ENCODE assay signal across 27 cellular contexts in the genomic region with DNA sequence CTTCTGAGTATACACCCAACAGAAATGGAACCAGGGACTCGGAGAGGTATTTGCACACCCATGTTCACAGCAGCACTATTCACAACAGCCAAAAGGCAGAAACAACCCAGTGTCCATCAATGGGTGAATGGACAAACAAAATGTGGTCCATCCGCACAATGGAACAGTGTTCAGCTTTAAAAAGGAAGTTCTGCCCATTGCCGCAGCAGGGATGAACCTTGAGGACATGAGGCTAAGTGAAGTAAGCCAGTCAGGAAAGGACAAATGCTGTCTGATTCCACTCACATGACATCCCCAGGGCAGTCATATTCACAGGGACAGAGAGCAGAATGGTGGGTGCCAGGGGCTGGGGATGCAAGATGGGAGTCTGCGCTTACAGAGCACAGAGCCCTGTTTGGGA. TPM values are rescaled to one million over a fixed set of nuclear protein-coding genes. Genes with fewer than 3 reads are reported as not detected.
DNase-seq lines count a peak whose midpoint lies in the region; ATAC-seq and TF ChIP-seq lines count a peak whose summit lies in the region.
"Had no signal": no experiment of that assay in that cellular context is flagged by ENCODE, and none has a peak within 500 bp of the region (broad histone marks: within the 10 kb centered on the region; RNA-seq: fewer than 3 reads in every experiment).

No MANE protein-coding gene starts in this region.

- H3K9me3 ChIP-seq in Loucy (ENCODE audit: insufficient read depth, low read depth, low read length) (no peaks in the 10 kb centered on the region), spleen (no peaks in the 10 kb centered on the region), psoas muscle (no peaks in the 10 kb centered on the region)
- H3K9me3 ChIP-seq: body of pancreas, left ventricle myocardium inferior, tibial artery had no signal

- peak overlapping the region; percentile 2 for H3K27ac Mint-ChIP-seq in T-helper 1 cell treated with Interleukin-12 subunit alpha and Interleukin-12 subunit beta and Interleukin-4 antibody, amounts not matched to agents 30 μg/mL and 1 μg/mL, for 36 hours
- H3K27ac Mint-ChIP-seq: mesothelial cell of epicardium had no signal

- H3K79me2 ChIP-seq in Loucy (ENCODE audit: insufficient read depth, low read length), result peaks cover 85% of the 10 kb centered on the region

- intact Hi-C loops in spleen (cut with DNase I; ENCODE audit: low total_unique reads), result no loop called here
- intact Hi-C loops in psoas muscle (cut with DNase I), result no loop called here

- no peaks in the 10 kb centered on the region for H3K9me2 ChIP-seq in Loucy (replicated peaks; ENCODE audit: low read depth, low read length)

- DNase-seq in T-helper 1 cell, result no peak
- DNase-seq in foreskin melanocyte, result peak; percentile 87
- no peak for DNase-seq in spleen
- no peak for DNase-seq in psoas muscle
- no peak for DNase-seq in SHP77 (lab: John Stamatoyannopoulos, UW)
- no peak for DNase-seq in middle frontal gyrus (ENCODE audit: extremely low spot score, low spot score)
- DNase-seq: body of pancreas; DMS53; effector CD4-positive, alpha-beta T cell; erythroblast; hippocampal formation; KG1; left ventricle myocardium inferior; NCI-H2171; NCI-H524; NK-92 treated with Interleukin-12 subunit alpha and Interleukin-12 subunit beta, amount 100 ng/mL, for 24 hours; PC-9; posterior cingulate gyrus; SHP77 treated with DMSO at 0.1 percent for 48 hours; stimulated activated naive CD8-positive, alpha-beta T cell treated with anti-CD3 and anti-CD28 coated beads, Interleukin-15, amount 100 ng/mL, for 72 hours; tibial artery had no signal

- H3K27me3 Mint-ChIP-seq in T-helper 1 cell treated with Interleukin-12 subunit alpha and Interleukin-12 subunit beta and Interleukin-4 antibody, amounts not matched to agents 30 μg/mL and 1 μg/mL, for 36 hours (ENCODE audit: low read depth), result no peaks in the 10 kb centered on the region
- H3K27me3 Mint-ChIP-seq: stimulated activated naive CD8-positive, alpha-beta T cell treated with anti-CD3 and anti-CD28 coated beads, Interleukin-15, amount 100 ng/mL, for 72 hours had no signal

- no peaks in the 10 kb centered on the region for H3F3A ChIP-seq in Loucy (ENCODE audit: low read depth)

- H3K4me1 ChIP-seq in Loucy (ENCODE audit: insufficient read depth, low read length, poor library complexity, severe bottlenecking) (peaks cover 71% of the 10 kb centered on the region), spleen (peaks cover 23 to 78% (median 42%) of the 10 kb centered on the region in 6 donors), psoas muscle (no peaks in the 10 kb centered on the region)
- H3K4me1 ChIP-seq: body of pancreas, left ventricle myocardium inferior had no signal

- H2AFZ ChIP-seq in Loucy (ENCODE audit: low read length), result no peak overlapping the region
- H2AFZ ChIP-seq: neural progenitor cell, PC-9 had no signal

- no peak for TF ChIP-seq POLR2A in spleen (IDR thresholded peaks at IDR 0.05)

- H3K9me3 Mint-ChIP-seq in T-helper 1 cell treated with Interleukin-12 subunit alpha and Interleukin-12 subunit beta and Interleukin-4 antibody, amounts not matched to agents 30 μg/mL and 1 μg/mL, for 36 hours, result no peaks in the 10 kb centered on the region
- H3K9me3 Mint-ChIP-seq: mesothelial cell of epicardium; neural progenitor cell; stimulated activated naive CD8-positive, alpha-beta T cell treated with anti-CD3 and anti-CD28 coated beads, Interleukin-15, amount 100 ng/mL, for 72 hours had no signal

- peak overlapping the region; percentile 6 for H3K9ac ChIP-seq in Loucy (ENCODE audit: low read depth, low read length, poor library complexity, severe bottlenecking)
- H3K9ac ChIP-seq: neural progenitor cell had no signal

- H3K4me1 Mint-ChIP-seq in T-helper 1 cell treated with Interleukin-12 subunit alpha and Interleukin-12 subunit beta and Interleukin-4 antibody, amounts not matched to agents 30 μg/mL and 1 μg/mL, for 36 hours (ENCODE audit: low read depth), result peaks cover 32% of the 10 kb centered on the region
- H3K4me1 Mint-ChIP-seq: mesothelial cell of epicardium had no signal

- H3K4me3 Mint-ChIP-seq in T-helper 1 cell treated with Interleukin-12 subunit alpha and Interleukin-12 subunit beta and Interleukin-4 antibody, amounts not matched to agents 30 μg/mL and 1 μg/mL, for 36 hours, result no peak overlapping the region
- H3K4me3 Mint-ChIP-seq: mesothelial cell of epicardium; neural progenitor cell; stimulated activated naive CD8-positive, alpha-beta T cell treated with anti-CD3 and anti-CD28 coated beads, Interleukin-15, amount 100 ng/mL, for 72 hours had no signal

- H3K36me3 ChIP-seq in Loucy (ENCODE audit: insufficient read depth, low read length) (no peaks in the 10 kb centered on the region; the same call in 1 of the 2 replicates), spleen (peaks cover 0 to 4% (median 0%) of the 10 kb centered on the region in 6 donors), psoas muscle (ENCODE audit: insufficient read depth in 1 of 2, low read depth in 1 of 2) (no peaks in the 10 kb centered on the region)
- H3K36me3 ChIP-seq: left ventricle myocardium inferior, neural progenitor cell, tibial artery had no signal

- no peak overlapping the region for H3K4me2 ChIP-seq in Loucy (ENCODE audit: low read depth, low read length, poor library complexity, severe bottlenecking)
- H3K4me2 ChIP-seq: neural progenitor cell, PC-9 had no signal

- TF ChIP-seq CTCF in Loucy (conservative IDR thresholded peaks at IDR 0.05; ENCODE audit: low read length) (no peak), spleen (IDR thresholded peaks at IDR 0.05 in 8 of 11, conservative IDR thresholded peaks at IDR 0.05 in 3 of 11) (no peak), psoas muscle (IDR thresholded peaks at IDR 0.05) (no peak)

- H3K4me3 ChIP-seq in Loucy (ENCODE audit: low read length, poor library complexity, severe bottlenecking), result no peak overlapping the region
- H3K4me3 ChIP-seq in spleen, result no peak overlapping the region
- H3K4me3 ChIP-seq in psoas muscle, result no peak overlapping the region
- H3K4me3 ChIP-seq: body of pancreas, left ventricle myocardium inferior, neural progenitor cell, PC-9, tibial artery had no signal

- WGBS in spleen, 5 donors, result 65 to 85% (median 78%) methylated on average over 4 of the region's 4 CpGs
- 72 to 88% (median 80%) methylated on average over 4 of the region's 4 CpGs for WGBS in psoas muscle, 3 donors

- H3K27me3 ChIP-seq in Loucy (ENCODE audit: insufficient read depth, low read length, poor library complexity, severe bottlenecking), result no peaks in the 10 kb centered on the region
- no peaks in the 10 kb centered on the region for H3K27me3 ChIP-seq in spleen (replicated peaks in 1 of 7)
- H3K27me3 ChIP-seq in psoas muscle (ENCODE audit: insufficient read depth in 3 of 3, low read length in 2 of 3), result no peaks in the 10 kb centered on the region
- H3K27me3 ChIP-seq: body of pancreas, neural progenitor cell, tibial artery had no signal

- H3K27ac ChIP-seq in spleen (peak overlapping the region in 5 of 8 donors; percentile 20 to 87 (median 78)), psoas muscle (no peak overlapping the region)
- H3K27ac ChIP-seq: 22Rv1, body of pancreas, left ventricle myocardium inferior, neural progenitor cell, PC-9, tibial artery had no signal

- ATAC-seq in psoas muscle, result no peak
- ATAC-seq: body of pancreas; sciatic nerve; stimulated activated naive CD8-positive, alpha-beta T cell treated with anti-CD3 and anti-CD28 coated beads, Interleukin-15, amount 100 ng/mL, for 72 hours had no signal

- peaks cover 7% of the 10 kb centered on the region for H3K36me3 Mint-ChIP-seq in T-helper 1 cell treated with Interleukin-12 subunit alpha and Interleukin-12 subunit beta and Interleukin-4 antibody, amounts not matched to agents 30 μg/mL and 1 μg/mL, for 36 hours (ENCODE audit: low read depth)
- H3K36me3 Mint-ChIP-seq: mesothelial cell of epicardium, neural progenitor cell had no signal

- H4K20me1 ChIP-seq in Loucy (ENCODE audit: insufficient read depth, low read length, poor library complexity, severe bottlenecking), result no peaks in the 10 kb centered on the region

RNA-seq across cellular contexts. Expression of a gene that starts 7.5 kb away (rescaled TPM):
- 100 to 1,000 TPM; 107 to 170 (median 123) TPM for total RNA-seq in spleen
- polyA plus RNA-seq in spleen, result 10 to 100 TPM; 23.0 to 39.1 (median 38.7) TPM
- 10 to 100 TPM; 28.0 to 45.4 (median 33.9) TPM for total RNA-seq in psoas muscle
- polyA plus RNA-seq in psoas muscle, result 10 to 100 TPM in 2 of 3 donors, 1 to 10 TPM in 1; 8.6 to 22.0 (median 10.8) TPM
